1 cellular context compared by ENCODE assay signal in the genomic region with DNA sequence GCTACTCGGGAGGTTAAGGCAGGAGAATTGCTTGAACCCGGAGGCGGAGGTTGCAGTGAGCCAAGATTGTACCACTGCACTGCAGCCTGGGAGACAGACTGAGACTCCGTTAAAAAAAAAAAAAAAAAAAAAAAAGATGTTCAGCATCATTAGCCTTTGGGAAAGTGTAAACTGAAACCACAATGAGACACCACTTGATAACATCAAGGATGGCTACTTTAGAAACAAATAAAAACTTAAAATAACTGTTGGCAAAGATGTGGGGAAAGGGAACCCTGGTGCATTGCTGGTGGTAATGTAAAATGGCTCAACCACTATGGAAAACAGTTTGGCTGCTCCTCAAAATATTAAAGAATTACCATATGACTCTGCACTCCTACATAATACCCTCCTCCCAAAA.
TF ChIP-seq lines count a peak whose summit lies in the region.

No MANE protein-coding gene starts in this region.

TF ChIP-seq in IMR-90, 13 proteins besides CTCF, POLR2A, EP300 and RAD21:
- TF ChIP-seq CEBPB (IDR thresholded peaks at IDR 0.05; ENCODE audit: low read depth, low read length) (no peak), MXI1 (IDR thresholded peaks at IDR 0.05; ENCODE audit: borderline replicate concordance, low read depth, low read length) (no peak), CHD1 (IDR thresholded peaks at IDR 0.05; ENCODE audit: low read depth, low read length) (no peak), NFE2L2 (IDR thresholded peaks at IDR 0.05; ENCODE audit: low read depth, low read length) (no peak)
- TF ChIP-seq, protein P1, sequence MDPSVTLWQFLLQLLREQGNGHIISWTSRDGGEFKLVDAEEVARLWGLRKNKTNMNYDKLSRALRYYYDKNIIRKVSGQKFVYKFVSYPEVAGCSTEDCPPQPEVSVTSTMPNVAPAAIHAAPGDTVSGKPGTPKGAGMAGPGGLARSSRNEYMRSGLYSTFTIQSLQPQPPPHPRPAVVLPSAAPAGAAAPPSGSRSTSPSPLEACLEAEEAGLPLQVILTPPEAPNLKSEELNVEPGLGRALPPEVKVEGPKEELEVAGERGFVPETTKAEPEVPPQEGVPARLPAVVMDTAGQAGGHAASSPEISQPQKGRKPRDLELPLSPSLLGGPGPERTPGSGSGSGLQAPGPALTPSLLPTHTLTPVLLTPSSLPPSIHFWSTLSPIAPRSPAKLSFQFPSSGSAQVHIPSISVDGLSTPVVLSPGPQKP (IDR thresholded peaks at IDR 0.05; ENCODE audit: borderline replicate concordance, low read depth, low read length): no peak
